Comparison of ENCODE assay signal across 1 cellular context in the genomic region with DNA sequence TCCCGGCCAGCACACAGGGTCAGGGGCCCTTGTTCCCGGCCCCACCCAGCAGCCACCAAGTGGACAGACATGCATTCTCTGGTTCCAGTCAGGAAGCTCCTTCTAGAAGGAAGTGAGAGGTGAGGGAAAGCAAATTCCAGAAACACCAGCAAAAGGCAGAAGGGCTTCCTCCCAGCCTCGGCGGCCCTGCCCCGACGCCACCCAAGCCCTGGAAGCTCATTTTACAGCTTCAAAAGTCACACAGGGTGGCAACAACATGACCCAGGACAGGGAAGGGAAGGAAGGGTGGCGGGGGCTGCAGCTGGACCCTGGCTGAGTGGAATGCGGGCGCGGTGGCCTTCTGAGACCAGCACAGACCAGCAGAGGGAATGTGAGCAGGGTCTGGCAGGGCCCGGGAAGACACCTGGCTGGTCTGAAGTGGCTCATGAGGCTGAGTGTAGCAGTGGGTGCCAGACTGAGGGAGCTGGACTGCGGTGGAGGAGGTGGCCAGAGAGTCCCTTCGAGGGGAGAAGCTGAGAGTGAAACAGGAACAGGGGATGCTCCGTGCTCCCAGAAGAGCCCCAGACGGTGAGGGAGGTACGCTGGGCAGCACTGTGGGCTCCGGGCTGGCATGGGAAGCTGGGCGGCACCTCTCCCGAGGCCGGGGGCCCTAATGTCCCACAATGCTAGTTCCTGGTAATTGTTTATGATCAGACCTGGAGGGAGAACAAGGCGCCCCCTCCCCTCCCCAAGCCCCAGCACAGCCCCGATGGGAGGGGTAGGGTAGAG.
TF ChIP-seq lines count a peak whose summit lies in the region.

No MANE protein-coding gene starts in this region.

TF ChIP-seq in endothelial cell of umbilical vein, 7 proteins besides CTCF, POLR2A, EP300 and RAD21:
- TF ChIP-seq, protein P1, sequence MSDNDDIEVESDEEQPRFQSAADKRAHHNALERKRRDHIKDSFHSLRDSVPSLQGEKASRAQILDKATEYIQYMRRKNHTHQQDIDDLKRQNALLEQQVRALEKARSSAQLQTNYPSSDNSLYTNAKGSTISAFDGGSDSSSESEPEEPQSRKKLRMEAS (IDR thresholded peaks at IDR 0.05; ENCODE audit: insufficient read depth, insufficient read length): no peak
- TF ChIP-seq POLR2AphosphoS5 (IDR thresholded peaks at IDR 0.05; ENCODE audit: insufficient read depth, low read depth, low read length) (peak; percentile 38), GATA2 (IDR thresholded peaks at IDR 0.05; ENCODE audit: insufficient read depth, insufficient read length, low read depth, low read length) (no peak), FOS (IDR thresholded peaks at IDR 0.05; ENCODE audit: borderline replicate concordance, insufficient read depth, low read length) (no peak), MYC (IDR thresholded peaks at IDR 0.05; ENCODE audit: low read depth, low read length) (no peak), EZH2 (IDR thresholded peaks at IDR 0.05; ENCODE audit: borderline replicate concordance, low read depth, low read length, severe bottlenecking) (no peak), JUN (IDR thresholded peaks at IDR 0.05; ENCODE audit: borderline replicate concordance, insufficient read depth, insufficient read length, low read depth) (no peak)
